ENCODE assay signal across 24 cellular contexts in the genomic region with DNA sequence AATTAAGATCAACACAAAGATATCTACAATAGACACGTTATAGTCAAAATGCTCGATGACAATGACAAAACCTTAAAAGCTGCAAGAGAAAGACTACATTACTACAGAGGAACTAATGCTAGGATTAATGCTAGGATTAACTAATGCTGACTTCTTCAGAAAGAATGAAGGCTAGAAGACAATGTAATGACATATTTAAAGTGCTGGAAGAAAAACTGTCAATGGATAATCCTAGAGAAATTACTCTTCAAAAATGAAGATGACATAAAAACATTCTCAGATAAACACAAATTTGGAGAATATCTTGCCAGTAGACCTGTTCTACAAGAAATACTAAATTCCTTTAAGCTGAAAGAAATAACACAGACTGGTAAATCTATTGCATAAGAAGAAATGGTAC.
A peak's percentile ranks its signal among the peaks of the same experiment; 100 is the strongest.
DNase-seq lines count a peak whose midpoint lies in the region; ATAC-seq and TF ChIP-seq lines count a peak whose summit lies in the region.
"Had no signal": no experiment of that assay in that cellular context is flagged by ENCODE, and none has a peak within 500 bp of the region (broad histone marks: within the 10 kb centered on the region; RNA-seq: fewer than 3 reads in every experiment).

No MANE protein-coding gene starts in this region.

- H3K36me3 Mint-ChIP-seq in activated T-cell treated with anti-CD3 and anti-CD28 coated beads, Interleukin-2, amount 50 U/mL, for 4 hours (ENCODE audit: insufficient read depth) = no peaks in the 10 kb centered on the region
- H3K36me3 Mint-ChIP-seq: CD14-positive monocyte; CD8-positive, alpha-beta memory T cell had no signal

- H3K4me2 ChIP-seq in neural cell (ENCODE audit: low read length) (no peak overlapping the region), smooth muscle cell (peak overlapping the region; percentile 20)
- H3K4me2 ChIP-seq: A549; BLaER1 treated with 17β-estradiol and CSF1 and Interleukin-3, amounts not matched to agents 10 nM and 100 nM had no signal

- TF ChIP-seq RAD21 in neural cell (conservative IDR thresholded peaks at IDR 0.05) = no peak

- peaks cover 16% of the 10 kb centered on the region for H3K27me3 Mint-ChIP-seq in activated T-cell treated with anti-CD3 and anti-CD28 coated beads, Interleukin-2, amount 50 U/mL, for 4 hours (ENCODE audit: low read depth)

- DNase-seq in smooth muscle cell (lab: John Stamatoyannopoulos, UW; ENCODE audit: unreplicated experiment) = no peak
- DNase-seq in T1000 (lab: John Stamatoyannopoulos, UW) = no peak
- no peak for DNase-seq in activated T-cell treated with anti-CD3 and anti-CD28 coated beads, Interleukin-2, amount 50 U/mL, for 4 hours
- no peak for DNase-seq in NCI-H1105 treated with DMSO at 0.1 percent for 48 hours (lab: John Stamatoyannopoulos, UW)
- DNase-seq: 8988T; ACHN; AML-193; BE2C; Calu3; CD4-positive, alpha-beta T cell; CD8-positive, alpha-beta memory T cell; DMS53; DMS79 treated with DMSO at 0.1 percent for 48 hours; GF-D8; GOT3; HFFc6 had no signal

- WGBS in smooth muscle cell (ENCODE audit: low lambda C conversion rate) = 31% methylated on average over 2 of the region's 2 CpGs

- H4K20me1 ChIP-seq in neural cell (ENCODE audit: insufficient read depth) = no peaks in the 10 kb centered on the region
- H4K20me1 ChIP-seq in smooth muscle cell (ENCODE audit: low read depth) = no peaks in the 10 kb centered on the region
- H4K20me1 ChIP-seq: BLaER1 treated with 17β-estradiol and CSF1 and Interleukin-3, amounts not matched to agents 10 nM and 100 nM had no signal

- H3K4me1 Mint-ChIP-seq in activated T-cell treated with anti-CD3 and anti-CD28 coated beads, Interleukin-2, amount 50 U/mL, for 4 hours (ENCODE audit: low read depth) = no peaks in the 10 kb centered on the region
- H3K4me1 Mint-ChIP-seq: CD14-positive monocyte; CD8-positive, alpha-beta memory T cell had no signal

- H3K9me3 Mint-ChIP-seq in activated T-cell treated with anti-CD3 and anti-CD28 coated beads, Interleukin-2, amount 50 U/mL, for 4 hours = no peaks in the 10 kb centered on the region
- H3K9me3 Mint-ChIP-seq: CD14-positive monocyte; CD4-positive, alpha-beta T cell; CD8-positive, alpha-beta memory T cell; HFFc6 had no signal

- TF ChIP-seq CTCF in 22Rv1 (IDR thresholded peaks at IDR 0.05) = no peak
- TF ChIP-seq CTCF in neural cell (IDR thresholded peaks at IDR 0.05; ENCODE audit: poor library complexity, severe bottlenecking) = no peak
- TF ChIP-seq CTCF in smooth muscle cell (IDR thresholded peaks at IDR 0.05; ENCODE audit: borderline replicate concordance, insufficient read depth, poor library complexity, severe bottlenecking) = no peak

- no peak overlapping the region for H2AFZ ChIP-seq in neural cell (ENCODE audit: low read depth, low read length)
- H2AFZ ChIP-seq in smooth muscle cell (ENCODE audit: low read depth) = no peak overlapping the region

- no peaks in the 10 kb centered on the region for H3K9me2 ChIP-seq in neural cell (ENCODE audit: insufficient read depth, low read length)

- H3K4me3 ChIP-seq in neural cell (ENCODE audit: low read length) (no peak overlapping the region), smooth muscle cell (no peak overlapping the region)
- H3K4me3 ChIP-seq: A549; BLaER1 treated with 17β-estradiol and CSF1 and Interleukin-3, amounts not matched to agents 10 nM and 100 nM; HAP-1 had no signal

- peak; percentile 74 for TF ChIP-seq EP300 in neural cell (conservative IDR thresholded peaks at IDR 0.05; ENCODE audit: poor library complexity, severe bottlenecking)

- H3K4me3 Mint-ChIP-seq in activated T-cell treated with anti-CD3 and anti-CD28 coated beads, Interleukin-2, amount 50 U/mL, for 4 hours = no peak overlapping the region
- H3K4me3 Mint-ChIP-seq: CD14-positive monocyte; CD4-positive, alpha-beta T cell; CD8-positive, alpha-beta memory T cell; HFFc6 had no signal

- H3F3A ChIP-seq in neural cell (ENCODE audit: insufficient read depth, low read length, poor library complexity, severe bottlenecking) (no peaks in the 10 kb centered on the region), smooth muscle cell (ENCODE audit: low read depth) (no peaks in the 10 kb centered on the region)

- H3K27ac ChIP-seq in 22Rv1 (0 out of 2 replicates have a peak overlapping the region, but pooled peaks have one; percentile 9), neural cell (ENCODE audit: low read length) (no peak overlapping the region), smooth muscle cell (ENCODE audit: low read depth) (no peak overlapping the region)
- H3K27ac ChIP-seq: A549; BLaER1 treated with 17β-estradiol and CSF1 and Interleukin-3, amounts not matched to agents 10 nM and 100 nM had no signal

- H3K27me3 ChIP-seq in neural cell (ENCODE audit: insufficient read depth, low read depth, low read length) (no peaks in the 10 kb centered on the region), smooth muscle cell (ENCODE audit: low read depth) (no peaks in the 10 kb centered on the region)
- H3K27me3 ChIP-seq: BE2C; BLaER1 treated with 17β-estradiol and CSF1 and Interleukin-3, amounts not matched to agents 10 nM and 100 nM had no signal

- H3K9ac ChIP-seq in neural cell (ENCODE audit: low read length) = no peak overlapping the region
- H3K9ac ChIP-seq in smooth muscle cell (ENCODE audit: low read depth) = no peak overlapping the region
- H3K9ac ChIP-seq: BLaER1 treated with 17β-estradiol and CSF1 and Interleukin-3, amounts not matched to agents 10 nM and 100 nM had no signal

- H3K9me3 ChIP-seq in neural cell (ENCODE audit: low read length) = no peaks in the 10 kb centered on the region
- H3K9me3 ChIP-seq in smooth muscle cell (replicated peaks; ENCODE audit: low read depth) = no peaks in the 10 kb centered on the region
- H3K9me3 ChIP-seq: A549; BE2C; BLaER1 treated with 17β-estradiol and CSF1 and Interleukin-3, amounts not matched to agents 10 nM and 100 nM; HAP-1 had no signal

- ATAC-seq in esophagus mucosa (peak; percentile 49), GM18909 (IDR thresholded peaks at IDR 0.05; ENCODE audit: poor library complexity, unreplicated experiment) (no peak)
- ATAC-seq in activated T-cell treated with anti-CD3 and anti-CD28 coated beads, Interleukin-2, amount 50 U/mL, for 4 hours = no peak
- ATAC-seq: A549 had no signal

- H3K79me2 ChIP-seq in neural cell (replicated peaks; ENCODE audit: insufficient read depth, low read length) (no peaks in the 10 kb centered on the region), smooth muscle cell (ENCODE audit: low read depth) (no peaks in the 10 kb centered on the region)

- no peaks in the 10 kb centered on the region for H3K4me1 ChIP-seq in smooth muscle cell (ENCODE audit: low read depth)
- H3K4me1 ChIP-seq: A549; BE2C; BLaER1 treated with 17β-estradiol and CSF1 and Interleukin-3, amounts not matched to agents 10 nM and 100 nM; HAP-1 had no signal

- H3K36me3 ChIP-seq in neural cell (ENCODE audit: insufficient read depth, low read length) (peaks cover 7% of the 10 kb centered on the region), smooth muscle cell (ENCODE audit: low read depth) (no peaks in the 10 kb centered on the region)
- H3K36me3 ChIP-seq: BE2C; BLaER1 treated with 17β-estradiol and CSF1 and Interleukin-3, amounts not matched to agents 10 nM and 100 nM; HAP-1 had no signal

TF ChIP-seq in neural cell, 6 proteins besides CTCF, POLR2A, EP300 and RAD21:
- TF ChIP-seq SMC3 (conservative IDR thresholded peaks at IDR 0.05; ENCODE audit: poor library complexity) (no peak), POLR2AphosphoS5 (IDR thresholded peaks at IDR 0.05) (no peak), MXI1 (conservative IDR thresholded peaks at IDR 0.05; ENCODE audit: poor library complexity, severe bottlenecking) (no peak), REST (IDR thresholded peaks at IDR 0.05; ENCODE audit: borderline replicate concordance) (no peak), TAF1 (IDR thresholded peaks at IDR 0.05; ENCODE audit: low read depth) (no peak), EZH2 (IDR thresholded peaks at IDR 0.05; ENCODE audit: borderline replicate concordance, insufficient read depth, low read length, poor library complexity, severe bottlenecking) (no peak)
